ENCODE assay signal across 1 cellular context in the genomic region with DNA sequence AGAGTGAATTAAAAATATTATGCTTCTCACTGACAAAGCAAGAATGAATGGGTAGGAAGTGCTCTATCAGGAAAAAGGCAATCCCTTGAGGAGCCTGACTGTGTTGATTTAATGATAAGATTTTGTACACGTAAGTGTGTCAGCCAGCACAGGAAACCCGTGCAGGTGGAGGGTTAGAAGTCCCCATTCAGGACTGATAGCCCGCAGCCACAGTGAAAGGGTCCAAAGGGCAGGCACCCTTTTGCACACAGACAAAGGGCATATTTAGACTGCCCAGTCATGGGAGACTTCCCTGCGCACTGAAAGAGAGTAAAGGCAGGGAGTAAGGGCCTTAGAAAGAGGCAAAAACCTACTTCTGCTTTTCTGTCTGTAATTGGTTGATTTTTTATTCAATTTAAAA.
TF ChIP-seq lines count a peak whose summit lies in the region.

No MANE protein-coding gene starts in this region.

TF ChIP-seq in HepG2, 621 proteins besides CTCF, POLR2A, EP300 and RAD21 (continued from another document and continues in another):
- TF ChIP-seq AHDC1 (CRISPR knock-in tag; IDR thresholded peaks at IDR 0.05; ENCODE audit: borderline replicate concordance) (peak; percentile 89), KDM6A (CRISPR knock-in tag; IDR thresholded peaks at IDR 0.05; ENCODE audit: low read depth) (peak; percentile 83), ZBTB20 (CRISPR knock-in tag; IDR thresholded peaks at IDR 0.05; ENCODE audit: borderline replicate concordance, low read depth) (peak; percentile 89; the same call in 1 of the 2 replicates), ZNF350 (CRISPR knock-in tag; IDR thresholded peaks at IDR 0.05; ENCODE audit: borderline replicate concordance, low read depth) (peak; percentile 70; the same call in 1 of the 2 replicates), ATF1 (CRISPR knock-in tag; IDR thresholded peaks at IDR 0.05) (peak; percentile 65), PRPF4 (IDR thresholded peaks at IDR 0.05; ENCODE audit: low read depth, low read length, poor library complexity, severe bottlenecking) (no peak), ZFP90 (CRISPR knock-in tag; IDR thresholded peaks at IDR 0.05; ENCODE audit: borderline replicate concordance) (no peak), ZNF746 (CRISPR knock-in tag; IDR thresholded peaks at IDR 0.05) (peak; percentile 60; the same call in 1 of the 2 replicates), ZBTB38 (CRISPR knock-in tag; IDR thresholded peaks at IDR 0.05) (no peak), ZNF572 (CRISPR knock-in tag; IDR thresholded peaks at IDR 0.05) (no peak), ZNF414 (CRISPR knock-in tag; IDR thresholded peaks at IDR 0.05) (no peak), ZNF446 (CRISPR knock-in tag; IDR thresholded peaks at IDR 0.05) (no peak), ZNF724P (CRISPR knock-in tag; IDR thresholded peaks at IDR 0.05; ENCODE audit: borderline replicate concordance) (no peak), TEAD3 (CRISPR knock-in tag; optimal IDR thresholded peaks at IDR 0.05; ENCODE audit: borderline replicate concordance) (peak; percentile 70), CREB3 (CRISPR knock-in tag; IDR thresholded peaks at IDR 0.05) (no peak), CBX2 (IDR thresholded peaks at IDR 0.05; ENCODE audit: low read depth, low read length) (no peak), CBX2 (CRISPR knock-in tag; IDR thresholded peaks at IDR 0.05; ENCODE audit: low read depth) (no peak), ZUFSP (CRISPR knock-in tag; IDR thresholded peaks at IDR 0.05; ENCODE audit: borderline replicate concordance) (no peak), ZNF761 (CRISPR knock-in tag; conservative IDR thresholded peaks at IDR 0.05) (no peak), KDM5B (CRISPR knock-in tag; IDR thresholded peaks at IDR 0.05; ENCODE audit: borderline replicate concordance) (no peak), ZMAT5 (CRISPR knock-in tag; IDR thresholded peaks at IDR 0.05; ENCODE audit: borderline replicate concordance, low read depth) (no peak), HNF4G (IDR thresholded peaks at IDR 0.05; ENCODE audit: borderline replicate concordance, low read depth, low read length) (peak; percentile 100), HNF4G (CRISPR knock-in tag; IDR thresholded peaks at IDR 0.05; ENCODE audit: borderline replicate concordance, low read depth) (peak; percentile 98), ZSCAN22 (CRISPR knock-in tag; IDR thresholded peaks at IDR 0.05) (no peak), SAP130 (CRISPR knock-in tag; IDR thresholded peaks at IDR 0.05; ENCODE audit: low read depth) (peak; percentile 91), ZSCAN21 (CRISPR knock-in tag; IDR thresholded peaks at IDR 0.05; ENCODE audit: borderline replicate concordance) (no peak), CC2D1A (CRISPR knock-in tag; IDR thresholded peaks at IDR 0.05) (no peak), ATRX (CRISPR knock-in tag; IDR thresholded peaks at IDR 0.05; ENCODE audit: borderline replicate concordance) (no peak), TOE1 (CRISPR knock-in tag; IDR thresholded peaks at IDR 0.05) (no peak), GATAD2A (CRISPR knock-in tag; IDR thresholded peaks at IDR 0.05) (peak; percentile 93), SNAPC2 (CRISPR knock-in tag; IDR thresholded peaks at IDR 0.05) (peak; percentile 73; the same call in 1 of the 2 replicates), BORCS8-MEF2B (CRISPR knock-in tag; IDR thresholded peaks at IDR 0.05) (no peak), ZNF691 (CRISPR knock-in tag; IDR thresholded peaks at IDR 0.05; ENCODE audit: borderline replicate concordance, low read depth) (no peak), MTF1 (CRISPR knock-in tag; IDR thresholded peaks at IDR 0.05) (no peak), ZNF317 (CRISPR knock-in tag; IDR thresholded peaks at IDR 0.05) (0 out of 2 replicates have a peak, but pooled peaks have one; percentile 20), JARID2 (CRISPR knock-in tag; IDR thresholded peaks at IDR 0.05; ENCODE audit: insufficient replicate concordance) (no peak), ZNF18 (CRISPR knock-in tag; IDR thresholded peaks at IDR 0.05; ENCODE audit: insufficient replicate concordance) (no peak), NR2F2 (IDR thresholded peaks at IDR 0.05; ENCODE audit: borderline replicate concordance, low read depth) (peak; percentile 64), ZFP36L1 (CRISPR knock-in tag; IDR thresholded peaks at IDR 0.05) (no peak), KAT7 (CRISPR knock-in tag; IDR thresholded peaks at IDR 0.05; ENCODE audit: borderline replicate concordance) (no peak), ZNF569 (CRISPR knock-in tag; IDR thresholded peaks at IDR 0.05; ENCODE audit: borderline replicate concordance) (no peak), ZNF382 (CRISPR knock-in tag; IDR thresholded peaks at IDR 0.05; ENCODE audit: borderline replicate concordance) (no peak), ZGPAT (CRISPR knock-in tag; IDR thresholded peaks at IDR 0.05) (peak; percentile 90), ZNF546 (CRISPR knock-in tag; conservative IDR thresholded peaks at IDR 0.05) (no peak)
- TF ChIP-seq, protein P1, sequence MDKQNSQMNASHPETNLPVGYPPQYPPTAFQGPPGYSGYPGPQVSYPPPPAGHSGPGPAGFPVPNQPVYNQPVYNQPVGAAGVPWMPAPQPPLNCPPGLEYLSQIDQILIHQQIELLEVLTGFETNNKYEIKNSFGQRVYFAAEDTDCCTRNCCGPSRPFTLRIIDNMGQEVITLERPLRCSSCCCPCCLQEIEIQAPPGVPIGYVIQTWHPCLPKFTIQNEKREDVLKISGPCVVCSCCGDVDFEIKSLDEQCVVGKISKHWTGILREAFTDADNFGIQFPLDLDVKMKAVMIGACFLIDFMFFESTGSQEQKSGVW (CRISPR knock-in tag; IDR thresholded peaks at IDR 0.05; ENCODE audit: borderline replicate concordance), result no peak
- TF ChIP-seq, protein P2, sequence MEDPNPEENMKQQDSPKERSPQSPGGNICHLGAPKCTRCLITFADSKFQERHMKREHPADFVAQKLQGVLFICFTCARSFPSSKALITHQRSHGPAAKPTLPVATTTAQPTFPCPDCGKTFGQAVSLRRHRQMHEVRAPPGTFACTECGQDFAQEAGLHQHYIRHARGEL (CRISPR knock-in tag; IDR thresholded peaks at IDR 0.05), result no peak
- TF ChIP-seq, protein P3, sequence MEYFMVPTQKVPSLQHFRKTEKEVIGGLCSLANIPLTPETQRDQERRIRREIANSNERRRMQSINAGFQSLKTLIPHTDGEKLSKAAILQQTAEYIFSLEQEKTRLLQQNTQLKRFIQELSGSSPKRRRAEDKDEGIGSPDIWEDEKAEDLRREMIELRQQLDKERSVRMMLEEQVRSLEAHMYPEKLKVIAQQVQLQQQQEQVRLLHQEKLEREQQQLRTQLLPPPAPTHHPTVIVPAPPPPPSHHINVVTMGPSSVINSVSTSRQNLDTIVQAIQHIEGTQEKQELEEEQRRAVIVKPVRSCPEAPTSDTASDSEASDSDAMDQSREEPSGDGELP (IDR thresholded peaks at IDR 0.05; ENCODE audit: borderline replicate concordance, low read depth), result peak; percentile 69; the same call in 1 of the 2 replicates
- TF ChIP-seq, protein P4, sequence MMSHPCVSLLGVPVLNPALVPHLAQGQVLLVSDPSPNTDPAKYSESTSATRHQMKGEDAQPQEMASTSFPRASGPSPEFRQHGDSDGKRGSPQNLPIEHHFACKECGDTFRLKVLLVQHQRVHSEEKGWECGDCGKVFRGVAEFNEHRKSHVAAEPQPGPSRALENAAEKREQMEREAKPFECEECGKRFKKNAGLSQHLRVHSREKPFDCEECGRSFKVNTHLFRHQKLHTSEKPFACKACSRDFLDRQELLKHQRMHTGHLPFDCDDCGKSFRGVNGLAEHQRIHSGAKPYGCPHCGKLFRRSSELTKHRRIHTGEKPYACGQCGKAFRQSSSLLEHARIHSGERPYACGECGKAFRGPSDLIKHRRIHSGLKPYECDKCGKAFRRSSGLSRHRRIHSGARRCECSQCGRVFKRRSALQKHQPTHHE (CRISPR knock-in tag; IDR thresholded peaks at IDR 0.05; ENCODE audit: borderline replicate concordance), result no peak
